Comparison of ENCODE assay signal across 19 cellular contexts in genomic region chr5:125972706-125973105, GRCh38.
DNase-seq lines count a peak whose midpoint lies in the region; ATAC-seq and TF ChIP-seq lines count a peak whose summit lies in the region.
"Had no signal": no experiment of that assay in that cellular context is flagged by ENCODE, and none has a peak within 500 bp of the region (broad histone marks: within the 10 kb centered on the region; RNA-seq: fewer than 3 reads in every experiment).

No MANE protein-coding gene starts in this region.

- TF ChIP-seq POLR2A in thyroid gland (IDR thresholded peaks at IDR 0.05), result no peak

- no peak overlapping the region for H3K4me3 ChIP-seq in thyroid gland (replicated peaks in 1 of 3)
- H3K4me3 ChIP-seq: BLaER1 had no signal

- H3K36me3 Mint-ChIP-seq in nephron progenitor cell (ENCODE audit: low read depth), result no peaks in the 10 kb centered on the region
- H3K36me3 Mint-ChIP-seq: CD4-positive, CD25-positive, alpha-beta regulatory T cell; CD8-positive, alpha-beta T cell had no signal

- no peaks in the 10 kb centered on the region for H3K36me3 ChIP-seq in thyroid gland
- H3K36me3 ChIP-seq: BLaER1 had no signal

- no peaks in the 10 kb centered on the region for H3K27me3 Mint-ChIP-seq in nephron progenitor cell (ENCODE audit: low read depth, poor library complexity)
- H3K27me3 Mint-ChIP-seq: CD4-positive, CD25-positive, alpha-beta regulatory T cell had no signal

- H3K27me3 ChIP-seq in thyroid gland, result no peaks in the 10 kb centered on the region
- H3K27me3 ChIP-seq: BLaER1 had no signal

- H3K9me3 Mint-ChIP-seq in nephron progenitor cell, result no peaks in the 10 kb centered on the region

- peak; percentile 81 for DNase-seq in DMS114 treated with DMSO at 0.1 percent for 48 hours (lab: John Stamatoyannopoulos, UW; ENCODE audit: unreplicated experiment)
- DNase-seq in astrocyte of the hippocampus (ENCODE audit: low read depth, low spot score), result peak; percentile 14
- DNase-seq in nephron progenitor cell, result no peak
- no peak for DNase-seq in thyroid gland
- DNase-seq in NCI-H1436 (lab: John Stamatoyannopoulos, UW), result no peak
- DNase-seq: Caco-2; CD4-positive, CD25-positive, alpha-beta regulatory T cell; CD8-positive, alpha-beta T cell; EL; GF-D8; GOT3; H7; HCEC 1CT had no signal

- H3K27ac ChIP-seq in thyroid gland, result peak overlapping the region; percentile 13 to 49 (median 39)
- H3K27ac ChIP-seq: 22Rv1, BLaER1, C4-2B had no signal

- H3K4me3 Mint-ChIP-seq in nephron progenitor cell, result no peak overlapping the region
- H3K4me3 Mint-ChIP-seq: B cell; CD4-positive, CD25-positive, alpha-beta regulatory T cell; CD8-positive, alpha-beta T cell had no signal

- no peaks in the 10 kb centered on the region for H3K9me3 ChIP-seq in thyroid gland
- H3K9me3 ChIP-seq: BLaER1, Caco-2 had no signal

- WGBS in thyroid gland, 2 donors, result 40 to 43% methylated on average over 3 of the region's 3 CpGs

- H3K4me1 Mint-ChIP-seq in nephron progenitor cell, result peaks cover 50% of the 10 kb centered on the region
- H3K4me1 Mint-ChIP-seq: B cell; CD4-positive, CD25-positive, alpha-beta regulatory T cell had no signal

- ATAC-seq in HG03025 (IDR thresholded peaks at IDR 0.05; ENCODE audit: low FRiP score, unreplicated experiment) (no peak), HG02623 (IDR thresholded peaks at IDR 0.05; ENCODE audit: unreplicated experiment) (no peak)
- ATAC-seq: CD8-positive, alpha-beta T cell had no signal

- TF ChIP-seq CTCF in nephron progenitor cell (IDR thresholded peaks at IDR 0.05), result no peak
- no peak for TF ChIP-seq CTCF in thyroid gland (IDR thresholded peaks at IDR 0.05)

- peaks cover 6 to 14% of the 10 kb centered on the region in 2 donors for H3K4me1 ChIP-seq in thyroid gland
- H3K4me1 ChIP-seq: Caco-2 had no signal

- intact Hi-C loops in thyroid gland (cut with DNase I), result no loop called here

- H3K27ac Mint-ChIP-seq in nephron progenitor cell, result peak overlapping the region; percentile 12
- H3K27ac Mint-ChIP-seq: B cell; CD4-positive, CD25-positive, alpha-beta regulatory T cell; CD8-positive, alpha-beta T cell had no signal

Comparison
In these comparisons a context has a peak if more than half of its experiments do, and no peak if none do; other contexts are left out.
1. DNase-seq: peak in DMS114 treated with DMSO at 0.1 percent for 48 hours (single experiment) and astrocyte of the hippocampus (single experiment); none in nephron progenitor cell (single experiment), thyroid gland (0 of 2) and NCI-H1436 (single experiment).